In the genomic region with DNA sequence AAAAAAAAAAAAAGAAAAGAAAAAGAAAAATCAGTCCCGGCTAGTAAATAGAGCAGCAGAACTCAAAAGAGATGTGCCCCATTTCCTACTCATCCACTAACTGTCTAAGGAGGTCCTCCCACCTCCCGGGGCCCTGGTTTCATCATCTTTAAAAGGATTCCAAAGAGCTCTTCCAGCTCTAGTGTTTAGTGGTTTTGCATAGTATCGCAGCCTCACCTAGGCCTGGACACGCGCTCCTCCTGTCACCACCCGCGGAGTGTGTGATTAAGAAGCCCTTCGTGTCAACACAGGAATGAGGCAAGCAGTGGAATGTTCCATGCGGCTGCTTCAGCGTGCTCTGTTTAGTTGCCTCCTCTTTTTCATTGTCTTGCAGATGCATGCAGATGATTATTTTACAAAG, we compare ENCODE assay signal across 10 cellular contexts. TPM values are rescaled to one million over a fixed set of nuclear protein-coding genes. Genes with fewer than 3 reads are reported as not detected.
DNase-seq lines count a peak whose midpoint lies in the region; ATAC-seq and TF ChIP-seq lines count a peak whose summit lies in the region.
"Had no signal": no experiment of that assay in that cellular context is flagged by ENCODE, and none has a peak within 500 bp of the region (broad histone marks: within the 10 kb centered on the region; RNA-seq: fewer than 3 reads in every experiment).

No MANE protein-coding gene starts in this region.

- DNase-seq in NCI-H146 (lab: John Stamatoyannopoulos, UW) (peak; percentile 26), NCI-H146 treated with DMSO at 0.1 percent for 48 hours (lab: John Stamatoyannopoulos, UW; ENCODE audit: unreplicated experiment) (no peak), NCI-H69 (lab: John Stamatoyannopoulos, UW) (peak; percentile 65), foreskin fibroblast (peak; percentile 37 to 63), prostate gland (ENCODE audit: low spot score) (peak; percentile 24)
- DNase-seq: amniotic stem cell, NCI-H774 had no signal

- TF ChIP-seq CTCF in foreskin fibroblast (IDR thresholded peaks at IDR 0.05; ENCODE audit: low read depth, low read length), result no peak
- TF ChIP-seq CTCF in prostate gland (IDR thresholded peaks at IDR 0.05), result no peak

- H3K27me3 ChIP-seq in prostate gland (replicated peaks; ENCODE audit: insufficient read depth), result no peaks in the 10 kb centered on the region

- intact Hi-C loops in prostate gland (cut with DNase I), result no loop called here

- ATAC-seq in HG03108 (IDR thresholded peaks at IDR 0.05; ENCODE audit: unreplicated experiment) (no peak), HG03139 (IDR thresholded peaks at IDR 0.05; ENCODE audit: unreplicated experiment) (no peak), GM18502 (IDR thresholded peaks at IDR 0.05; ENCODE audit: poor library complexity, unreplicated experiment) (no peak)

- H3K27ac ChIP-seq in prostate gland, result no peak overlapping the region

- 34% methylated on average over 10 of the region's 10 CpGs for WGBS in prostate gland

- TF ChIP-seq POLR2A in prostate gland (IDR thresholded peaks at IDR 0.05), result no peak

- no peaks in the 10 kb centered on the region for H3K4me1 ChIP-seq in prostate gland (replicated peaks)

- no peaks in the 10 kb centered on the region for H3K36me3 ChIP-seq in prostate gland

- H3K4me3 ChIP-seq in foreskin fibroblast (ENCODE audit: low read depth in 1 of 2, low read length in 2 of 2) (no peak overlapping the region), prostate gland (no peak overlapping the region)

- H3K9me3 ChIP-seq in prostate gland, result no peaks in the 10 kb centered on the region

RNA-seq across cellular contexts. Expression of gene LBR, which starts 49.0 kb away (rescaled TPM):
- 10 to 100 TPM; 28.7 to 36.4 TPM for total RNA-seq in prostate gland
